ENCODE assay signal across 27 cellular contexts in the genomic region with DNA sequence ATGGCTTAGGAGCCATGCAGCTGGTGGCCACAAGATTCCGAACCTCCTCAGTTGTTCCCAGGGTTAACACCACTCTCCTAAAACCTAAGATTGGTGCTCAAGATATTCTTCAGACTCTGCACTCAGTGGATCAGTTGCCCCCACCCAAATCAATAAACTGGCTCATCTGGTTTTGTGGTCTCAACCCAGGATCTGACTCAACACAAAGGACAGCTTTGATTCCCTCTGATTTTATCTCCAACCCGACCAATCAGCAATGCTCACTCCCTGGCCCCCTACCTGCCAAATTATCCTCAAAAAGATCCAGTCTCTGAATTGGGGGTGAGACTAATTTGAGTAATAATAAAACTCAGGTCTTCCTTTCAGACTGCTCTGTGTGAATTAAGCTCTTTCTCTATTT.
"Had no signal": no experiment of that assay in that cellular context is flagged by ENCODE, and none has a peak within 500 bp of the region (broad histone marks: within the 10 kb centered on the region; RNA-seq: fewer than 3 reads in every experiment).

No MANE protein-coding gene starts in this region.

- H3K27ac ChIP-seq: gastroesophageal sphincter, hepatocyte, ovary, prostate gland, skin epidermis, thoracic aorta, uterus had no signal

- H3K4me1 Mint-ChIP-seq: activated CD4-positive, alpha-beta T cell treated with anti-CD3 and anti-CD28 coated beads for 36 hours; activated CD8-positive, alpha-beta memory T cell treated with anti-CD3 and anti-CD28 coated beads, Interleukin-2, amount 10 ng/mL, durations not matched to agents 7 days and 5 days; activated naive CD4-positive, alpha-beta T cell treated with anti-CD3 and anti-CD28 coated beads, Interleukin-2, amount 50 U/mL, for 24 hours; activated naive CD8-positive, alpha-beta T cell treated with anti-CD3 and anti-CD28 coated beads, Interleukin-2, amount 50 U/mL, for 24 hours had no signal

- H3K9me3 ChIP-seq: gastroesophageal sphincter, ovary, prostate gland, thoracic aorta, uterus had no signal

- H3K4me1 ChIP-seq: gastroesophageal sphincter, prostate gland, uterus had no signal

- H3K27me3 Mint-ChIP-seq: activated CD4-positive, alpha-beta T cell treated with anti-CD3 and anti-CD28 coated beads for 36 hours; activated CD8-positive, alpha-beta memory T cell treated with anti-CD3 and anti-CD28 coated beads, Interleukin-2, amount 10 ng/mL, durations not matched to agents 7 days and 5 days; activated naive CD4-positive, alpha-beta T cell treated with anti-CD3 and anti-CD28 coated beads, Interleukin-2, amount 50 U/mL, for 24 hours; activated naive CD8-positive, alpha-beta T cell treated with anti-CD3 and anti-CD28 coated beads, Interleukin-2, amount 50 U/mL, for 24 hours; effector memory CD8-positive, alpha-beta T cell; stimulated activated naive CD8-positive, alpha-beta T cell treated with anti-CD3 and anti-CD28 coated beads, Interleukin-15, Interleukin-2, amounts not matched to agents 100 ng/mL and 50 ng/mL, for 24 hours had no signal

- H3K36me3 Mint-ChIP-seq: activated CD8-positive, alpha-beta memory T cell treated with anti-CD3 and anti-CD28 coated beads, Interleukin-2, amount 10 ng/mL, durations not matched to agents 7 days and 5 days; activated naive CD4-positive, alpha-beta T cell treated with anti-CD3 and anti-CD28 coated beads, Interleukin-2, amount 50 U/mL, for 24 hours had no signal

- H2AFZ ChIP-seq: hepatocyte had no signal

- H3K4me3 Mint-ChIP-seq: activated CD4-positive, alpha-beta T cell treated with anti-CD3 and anti-CD28 coated beads for 36 hours; activated CD8-positive, alpha-beta memory T cell treated with anti-CD3 and anti-CD28 coated beads, Interleukin-2, amount 10 ng/mL, durations not matched to agents 7 days and 5 days; activated CD8-positive, alpha-beta T cell treated with anti-CD3 and anti-CD28 coated beads, Interleukin-2, amount 10 ng/mL, durations not matched to agents 7 days and 5 days; activated naive CD4-positive, alpha-beta T cell treated with anti-CD3 and anti-CD28 coated beads, Interleukin-2, amount 50 U/mL, for 24 hours; activated naive CD8-positive, alpha-beta T cell treated with anti-CD3 and anti-CD28 coated beads, Interleukin-2, amount 50 U/mL, for 24 hours; effector memory CD8-positive, alpha-beta T cell; nephron; stimulated activated naive CD8-positive, alpha-beta T cell treated with anti-CD3 and anti-CD28 coated beads, Interleukin-15, Interleukin-2, amounts not matched to agents 100 ng/mL and 50 ng/mL, for 24 hours had no signal

- ATAC-seq: activated CD4-positive, alpha-beta T cell treated with anti-CD3 and anti-CD28 coated beads for 36 hours; activated CD8-positive, alpha-beta memory T cell treated with anti-CD3 and anti-CD28 coated beads, Interleukin-2, amount 10 ng/mL, durations not matched to agents 7 days and 5 days; activated CD8-positive, alpha-beta T cell treated with anti-CD3 and anti-CD28 coated beads, Interleukin-2, amount 10 ng/mL, durations not matched to agents 7 days and 5 days; activated naive CD8-positive, alpha-beta T cell treated with anti-CD3 and anti-CD28 coated beads, Interleukin-2, amount 50 U/mL, for 24 hours; effector memory CD8-positive, alpha-beta T cell; gastroesophageal sphincter; left ventricle myocardium superior; sciatic nerve had no signal

- H3K27me3 ChIP-seq: gastroesophageal sphincter, hepatocyte, ovary, uterus had no signal

- H3K4me2 ChIP-seq: hepatocyte had no signal

- H3K4me3 ChIP-seq: gastroesophageal sphincter, hepatocyte, ovary, prostate gland, skin epidermis, thoracic aorta, uterus had no signal

- H3K9me3 Mint-ChIP-seq: nephron had no signal

- H3K27ac Mint-ChIP-seq: activated CD4-positive, alpha-beta T cell treated with anti-CD3 and anti-CD28 coated beads for 36 hours; activated CD8-positive, alpha-beta memory T cell treated with anti-CD3 and anti-CD28 coated beads, Interleukin-2, amount 10 ng/mL, durations not matched to agents 7 days and 5 days; activated CD8-positive, alpha-beta T cell treated with anti-CD3 and anti-CD28 coated beads, Interleukin-2, amount 10 ng/mL, durations not matched to agents 7 days and 5 days; activated naive CD4-positive, alpha-beta T cell treated with anti-CD3 and anti-CD28 coated beads, Interleukin-2, amount 50 U/mL, for 24 hours; activated naive CD8-positive, alpha-beta T cell treated with anti-CD3 and anti-CD28 coated beads, Interleukin-2, amount 50 U/mL, for 24 hours; activated T-helper 2 cell treated with anti-CD3 and anti-CD28 coated beads, Interferon-gamma antibody, Interleukin-2, Interleukin-4, amounts not matched to agents 10 μg/mL and 5 μg/mL and 100 μg/mL, durations not matched to agents 14 hours and 24 hours and 36 hours; effector memory CD8-positive, alpha-beta T cell; stimulated activated naive CD8-positive, alpha-beta T cell treated with anti-CD3 and anti-CD28 coated beads, Interleukin-15, Interleukin-2, amounts not matched to agents 100 ng/mL and 50 ng/mL, for 24 hours had no signal

- DNase-seq: activated CD4-positive, alpha-beta T cell treated with anti-CD3 and anti-CD28 coated beads for 36 hours; activated CD4-positive, CD25-positive, alpha-beta regulatory T cell; activated CD8-positive, alpha-beta memory T cell treated with anti-CD3 and anti-CD28 coated beads, Interleukin-2, amount 10 ng/mL, durations not matched to agents 7 days and 5 days; activated CD8-positive, alpha-beta T cell treated with anti-CD3 and anti-CD28 coated beads, Interleukin-2, amount 10 ng/mL, durations not matched to agents 7 days and 5 days; activated naive CD8-positive, alpha-beta T cell treated with anti-CD3 and anti-CD28 coated beads, Interleukin-2, amount 50 U/mL, for 24 hours; activated T-cell treated with anti-CD3 and anti-CD28 coated beads, Interleukin-2, amount 50 U/mL, for 48 hours; amygdala; caudate nucleus; cortex of kidney; effector memory CD8-positive, alpha-beta T cell; left ventricle myocardium superior; ovary; retina; stimulated activated CD4-positive, alpha-beta T cell treated with anti-CD3 and anti-CD28 coated beads, Interleukin-12 subunit alpha, Interleukin-12 subunit beta, amount 100 ng/mL, for 4 hours; stimulated activated CD4-positive, alpha-beta T cell treated with anti-CD3 and anti-CD28 coated beads, Interleukin-4, amount 100 ng/mL, for 1 hour; trophoblast cell; uterus had no signal

- H3K36me3 ChIP-seq: gastroesophageal sphincter, ovary, prostate gland, thoracic aorta, uterus had no signal

- H3K79me2 ChIP-seq: hepatocyte had no signal
